1 cellular context compared by ENCODE assay signal in the genomic region with DNA sequence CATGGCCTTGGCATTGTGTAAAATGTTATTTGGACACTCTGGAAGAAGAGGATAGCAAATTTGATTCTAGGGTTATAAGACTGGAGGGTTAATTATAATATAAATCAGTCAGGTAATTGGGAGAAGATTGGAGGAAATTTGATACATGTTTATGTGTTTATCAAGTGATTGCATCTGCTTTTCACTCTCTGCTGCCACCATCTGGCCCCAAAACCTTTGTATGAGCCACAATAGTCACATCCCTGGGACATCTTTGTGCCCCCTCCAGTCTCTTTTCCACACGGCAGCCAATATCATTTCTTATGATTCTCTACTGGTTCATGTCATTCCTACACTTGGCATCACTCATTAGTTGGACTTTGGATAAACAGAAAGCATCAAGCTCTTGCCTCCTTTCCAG.
TF ChIP-seq lines count a peak whose summit lies in the region.

No MANE protein-coding gene starts in this region.

TF ChIP-seq in GM23338, 12 proteins besides CTCF, POLR2A, EP300 and RAD21 (continued from another document):
- TF ChIP-seq NANOG (IDR thresholded peaks at IDR 0.05; ENCODE audit: borderline replicate concordance) (no peak), CREB1 (CRISPR knock-in tag; IDR thresholded peaks at IDR 0.05; ENCODE audit: low read depth) (no peak)
